ENCODE assay signal across 8 cellular contexts in genomic region chr2:54574107-54574859, GRCh38.
DNase-seq lines count a peak whose midpoint lies in the region; ATAC-seq, FAIRE-seq and TF ChIP-seq lines count a peak whose summit lies in the region.

No MANE protein-coding gene starts in this region.

- H3K27me3 ChIP-seq in astrocyte (ENCODE audit: insufficient read depth, low read length), result no peaks in the 10 kb centered on the region
- H3K27me3 ChIP-seq in SJCRH30, result no peaks in the 10 kb centered on the region

- H3K9me3 ChIP-seq in astrocyte (ENCODE audit: insufficient read depth, low read depth, low read length), result no peaks in the 10 kb centered on the region
- H3K9me3 ChIP-seq in SJCRH30 (replicated peaks), result no peaks in the 10 kb centered on the region

- H3K9me3 Mint-ChIP-seq in astrocyte (ENCODE audit: unreplicated experiment) (no peaks in the 10 kb centered on the region), mesothelial cell of epicardium (no peaks in the 10 kb centered on the region)

- DNase-seq in SKM-1 (lab: John Stamatoyannopoulos, UW; ENCODE audit: unreplicated experiment) (peak; percentile 39), astrocyte (ENCODE audit: low read depth) (peak; percentile 56), mesothelial cell of epicardium (ENCODE audit: low spot score in 2 of 2, unreplicated experiment in 2 of 2) (no peak), SJCRH30 (no peak), pons (ENCODE audit: low spot score) (no peak), NCI-H2081 (lab: John Stamatoyannopoulos, UW) (no peak)

- peaks cover 79% of the 10 kb centered on the region for H3K4me1 ChIP-seq in astrocyte (ENCODE audit: insufficient read depth, low read length)
- H3K4me1 ChIP-seq in SJCRH30, result peaks cover 29% of the 10 kb centered on the region

- H3K4me1 Mint-ChIP-seq in astrocyte (ENCODE audit: low read depth, unreplicated experiment) (peaks cover 82% of the 10 kb centered on the region), mesothelial cell of epicardium (peaks cover 79% of the 10 kb centered on the region)

- peaks cover 6% of the 10 kb centered on the region for H3K36me3 ChIP-seq in astrocyte (ENCODE audit: insufficient read depth, low read length)
- H3K36me3 ChIP-seq in SJCRH30, result peaks cover 10% of the 10 kb centered on the region; the same call in 1 of the 2 replicates

- no peak overlapping the region for H2AFZ ChIP-seq in astrocyte (ENCODE audit: low read depth, low read length)

- H4K20me1 ChIP-seq in astrocyte (ENCODE audit: insufficient read depth, low read length), result peaks cover 20% of the 10 kb centered on the region

- H3K4me3 ChIP-seq in astrocyte (ENCODE audit: insufficient read depth, low read depth, low read length), result no peak overlapping the region
- no peak overlapping the region for H3K4me3 ChIP-seq in SJCRH30

- H3K4me3 Mint-ChIP-seq in astrocyte (ENCODE audit: unreplicated experiment) (no peak overlapping the region), mesothelial cell of epicardium (no peak overlapping the region)

- H3K27ac ChIP-seq in astrocyte (ENCODE audit: low read depth, low read length) (peak overlapping the region; percentile 99), SJCRH30 (no peak overlapping the region)

- H3K79me2 ChIP-seq in astrocyte (ENCODE audit: insufficient read depth, low read length), result peaks cover 83% of the 10 kb centered on the region

- H3K9ac ChIP-seq in astrocyte (ENCODE audit: low read length), result peak overlapping the region; percentile 91

- H3K27me3 Mint-ChIP-seq in astrocyte (ENCODE audit: low read depth, unreplicated experiment) (no peaks in the 10 kb centered on the region), mesothelial cell of epicardium (ENCODE audit: low read depth) (no peaks in the 10 kb centered on the region)

- H3K36me3 Mint-ChIP-seq in astrocyte (ENCODE audit: low read depth, unreplicated experiment) (peaks cover 17% of the 10 kb centered on the region), mesothelial cell of epicardium (peaks cover 2% of the 10 kb centered on the region)

- H3K27ac Mint-ChIP-seq in astrocyte (ENCODE audit: unreplicated experiment) (peak overlapping the region; percentile 79), mesothelial cell of epicardium (peak overlapping the region; percentile 4)

- H3K4me2 ChIP-seq in astrocyte (ENCODE audit: low read length), result peak overlapping the region; percentile 83

- FAIRE-seq in astrocyte (lab: Jason Lieb, UNC), result no peak

- ATAC-seq in GM18907 (IDR thresholded peaks at IDR 0.05; ENCODE audit: unreplicated experiment), result peak; percentile 27
- peak; percentile 43 for ATAC-seq in HG03108 (IDR thresholded peaks at IDR 0.05; ENCODE audit: unreplicated experiment)

- TF ChIP-seq CTCF in astrocyte (IDR thresholded peaks at IDR 0.05; ENCODE audit: insufficient read depth, low read depth, low read length), result no peak
- no peak for TF ChIP-seq CTCF in mesothelial cell of epicardium (IDR thresholded peaks at IDR 0.05; ENCODE audit: unreplicated experiment)

Comparison
In these comparisons a context has a peak if more than half of its experiments do, and no peak if none do; other contexts are left out.
1. DNase-seq: peak in SKM-1 (single experiment) and astrocyte (single experiment); none in mesothelial cell of epicardium (0 of 2), SJCRH30 (0 of 2), pons (single experiment) and NCI-H2081 (0 of 2).